15 cellular contexts compared by ENCODE assay signal in genomic region chr5:172792693-172793570, GRCh38. TPM values are rescaled to one million over a fixed set of nuclear protein-coding genes. Genes with fewer than 3 reads are reported as not detected.
DNase-seq lines count a peak whose midpoint lies in the region; ATAC-seq and TF ChIP-seq lines count a peak whose summit lies in the region.
"Had no signal": no experiment of that assay in that cellular context is flagged by ENCODE, and none has a peak within 500 bp of the region (broad histone marks: within the 10 kb centered on the region; RNA-seq: fewer than 3 reads in every experiment).

No MANE protein-coding gene starts in this region.

- intact Hi-C loops in MCF 10A (cut with micrococcal nuclease) = no loop called here
- intact Hi-C loops in breast epithelium (cut with DNase I; ENCODE audit: low total_unique reads) = no loop called here
- intact Hi-C loops in vagina (cut with DNase I) = no loop called here
- intact Hi-C loops in heart right ventricle (cut with DNase I) = loop anchor here in 1 of 10 donors (10.0 kb wide), 1 partner anchor 62 kb away; no protein-coding TSS in a partner anchor

- H3K27me3 Mint-ChIP-seq in MCF 10A (ENCODE audit: insufficient read depth, unreplicated experiment) = no peaks in the 10 kb centered on the region
- peaks cover 2% of the 10 kb centered on the region for H3K27me3 Mint-ChIP-seq in endodermal cell (ENCODE audit: insufficient read depth)
- H3K27me3 Mint-ChIP-seq in osteocyte (ENCODE audit: unreplicated experiment) = no peaks in the 10 kb centered on the region
- H3K27me3 Mint-ChIP-seq in stimulated activated naive CD8-positive, alpha-beta T cell treated with anti-CD3 and anti-CD28 coated beads, Interleukin-15, amount 100 ng/mL, for 72 hours = no peaks in the 10 kb centered on the region
- H3K27me3 Mint-ChIP-seq: naive B cell had no signal

- DNase-seq in MCF 10A (ENCODE audit: unreplicated experiment) (no peak), breast epithelium (ENCODE audit: low spot score in 2 of 2) (no peak), endodermal cell (peak; percentile 31), osteocyte (ENCODE audit: extremely low spot score, unreplicated experiment) (no peak), vagina (ENCODE audit: extremely low spot score in 2 of 2) (no peak), NCI-H1930 (lab: John Stamatoyannopoulos, UW) (no peak), heart right ventricle (no peak)
- no peak for DNase-seq in stimulated activated naive CD8-positive, alpha-beta T cell treated with anti-CD3 and anti-CD28 coated beads, Interleukin-15, amount 100 ng/mL, for 72 hours
- DNase-seq: activated CD8-positive, alpha-beta memory T cell treated with anti-CD3 and anti-CD28 coated beads for 24 hours; H7; KG1; naive B cell; NCI-H2029; stimulated activated naive CD4-positive, alpha-beta T cell treated with Interleukin-2 at 50 U/mL for 16 hours had no signal

- no peak overlapping the region for H3K4me3 ChIP-seq in breast epithelium
- H3K4me3 ChIP-seq in endodermal cell (ENCODE audit: low read length) = no peak overlapping the region
- no peak overlapping the region for H3K4me3 ChIP-seq in vagina
- no peak overlapping the region for H3K4me3 ChIP-seq in heart right ventricle
- H3K4me3 ChIP-seq: SJSA1 had no signal

- WGBS in endodermal cell (ENCODE audit: insufficient coverage in 1 of 2, insufficient read length in 1 of 2), 2 experiments = 94% methylated on average over 9 to 13 of the region's 13 CpGs
- 90 to 91% methylated on average over 13 of the region's 13 CpGs for WGBS in heart right ventricle, 2 donors

- H3K27ac ChIP-seq in breast epithelium (peak overlapping the region in 1 of 2 donors; percentile 87), endodermal cell (ENCODE audit: low read depth, low read length) (no peak overlapping the region), vagina (peak overlapping the region; percentile 92), heart right ventricle (peak overlapping the region in 2 of 10 donors; percentile 11 to 95)

- H3K9me3 Mint-ChIP-seq in MCF 10A (ENCODE audit: unreplicated experiment) (no peaks in the 10 kb centered on the region), endodermal cell (no peaks in the 10 kb centered on the region), osteocyte (ENCODE audit: unreplicated experiment) (no peaks in the 10 kb centered on the region)
- no peaks in the 10 kb centered on the region for H3K9me3 Mint-ChIP-seq in stimulated activated naive CD8-positive, alpha-beta T cell treated with anti-CD3 and anti-CD28 coated beads, Interleukin-15, amount 100 ng/mL, for 72 hours
- H3K9me3 Mint-ChIP-seq: naive B cell had no signal

- H3K27ac Mint-ChIP-seq in MCF 10A (ENCODE audit: low read depth, unreplicated experiment) (peak overlapping the region; percentile 79), endodermal cell (no peak overlapping the region), osteocyte (ENCODE audit: unreplicated experiment) (peak overlapping the region; percentile 91)
- no peak overlapping the region for H3K27ac Mint-ChIP-seq in stimulated activated naive CD8-positive, alpha-beta T cell treated with anti-CD3 and anti-CD28 coated beads, Interleukin-15, amount 100 ng/mL, for 72 hours

- BruUV-seq in MCF 10A (replicated peaks; lab: Mats Ljungman, UMichigan) = no TSS peak

- no peak for TF ChIP-seq CTCF in MCF 10A (IDR thresholded peaks at IDR 0.05; ENCODE audit: unreplicated experiment)
- TF ChIP-seq CTCF in breast epithelium (IDR thresholded peaks at IDR 0.05) = no peak
- no peak for TF ChIP-seq CTCF in endodermal cell (conservative IDR thresholded peaks at IDR 0.05)
- TF ChIP-seq CTCF in osteocyte (IDR thresholded peaks at IDR 0.05) = no peak
- TF ChIP-seq CTCF in vagina (IDR thresholded peaks at IDR 0.05) = no peak
- TF ChIP-seq CTCF in heart right ventricle (IDR thresholded peaks at IDR 0.05) = no peak

- TF ChIP-seq POLR2A in breast epithelium (IDR thresholded peaks at IDR 0.05) (no peak), vagina (IDR thresholded peaks at IDR 0.05) (no peak)

- CTCF ChIA-PET in MCF 10A (lab: Yijun Ruan, JAX) = interaction anchor here (4.5 kb wide), 1 partner anchor 9 kb away, joined by 16 read pairs; no protein-coding TSS in a partner anchor

- no peaks in the 10 kb centered on the region for H3K9me3 ChIP-seq in breast epithelium
- no peaks in the 10 kb centered on the region for H3K9me3 ChIP-seq in endodermal cell (ENCODE audit: control insufficient read depth, low read length)
- no peaks in the 10 kb centered on the region for H3K9me3 ChIP-seq in vagina
- no peaks in the 10 kb centered on the region for H3K9me3 ChIP-seq in heart right ventricle

- no peaks in the 10 kb centered on the region for H3K27me3 ChIP-seq in breast epithelium
- no peaks in the 10 kb centered on the region for H3K27me3 ChIP-seq in endodermal cell (ENCODE audit: control insufficient read depth, insufficient read depth, low read length, poor library complexity, severe bottlenecking)
- H3K27me3 ChIP-seq in vagina = no peaks in the 10 kb centered on the region
- no peaks in the 10 kb centered on the region for H3K27me3 ChIP-seq in heart right ventricle
- H3K27me3 ChIP-seq: SJSA1 had no signal

- H3K4me1 ChIP-seq in breast epithelium (peaks cover 0 to 5% of the 10 kb centered on the region in 2 donors), endodermal cell (ENCODE audit: control insufficient read depth, insufficient read depth, low read length) (peaks cover 15% of the 10 kb centered on the region), vagina (peaks cover 66% of the 10 kb centered on the region), heart right ventricle (peaks cover 16 to 84% (median 50%) of the 10 kb centered on the region in 9 donors)

- H3K36me3 Mint-ChIP-seq in MCF 10A (ENCODE audit: insufficient read depth, unreplicated experiment) = no peaks in the 10 kb centered on the region
- no peaks in the 10 kb centered on the region for H3K36me3 Mint-ChIP-seq in endodermal cell (ENCODE audit: low read depth)
- no peaks in the 10 kb centered on the region for H3K36me3 Mint-ChIP-seq in osteocyte (ENCODE audit: unreplicated experiment)
- H3K36me3 Mint-ChIP-seq: naive B cell had no signal

- H3K36me3 ChIP-seq in breast epithelium (no peaks in the 10 kb centered on the region), endodermal cell (ENCODE audit: control insufficient read depth, insufficient read depth, low read length) (no peaks in the 10 kb centered on the region), vagina (no peaks in the 10 kb centered on the region), heart right ventricle (no peaks in the 10 kb centered on the region)
- H3K36me3 ChIP-seq: SJSA1 had no signal

- no peak overlapping the region for H3K9ac ChIP-seq in endodermal cell (ENCODE audit: extremely low read depth, low read length, poor library complexity, severe bottlenecking)

- peaks cover 28% of the 10 kb centered on the region for H3K4me1 Mint-ChIP-seq in MCF 10A (ENCODE audit: insufficient read depth, unreplicated experiment)
- H3K4me1 Mint-ChIP-seq in endodermal cell = peaks cover 13% of the 10 kb centered on the region
- peaks cover 79% of the 10 kb centered on the region for H3K4me1 Mint-ChIP-seq in osteocyte (ENCODE audit: unreplicated experiment)
- H3K4me1 Mint-ChIP-seq in stimulated activated naive CD8-positive, alpha-beta T cell treated with anti-CD3 and anti-CD28 coated beads, Interleukin-15, amount 100 ng/mL, for 72 hours = peaks cover 13% of the 10 kb centered on the region

- H3K4me3 Mint-ChIP-seq in MCF 10A (ENCODE audit: unreplicated experiment) (no peak overlapping the region), endodermal cell (no peak overlapping the region), osteocyte (ENCODE audit: unreplicated experiment) (no peak overlapping the region)
- no peak overlapping the region for H3K4me3 Mint-ChIP-seq in stimulated activated naive CD8-positive, alpha-beta T cell treated with anti-CD3 and anti-CD28 coated beads, Interleukin-15, amount 100 ng/mL, for 72 hours

- no peak for ATAC-seq in stimulated activated naive CD8-positive, alpha-beta T cell treated with anti-CD3 and anti-CD28 coated beads, Interleukin-15, amount 100 ng/mL, for 72 hours
- no peak for ATAC-seq in heart right ventricle

- POLR2A ChIA-PET in MCF 10A (lab: Yijun Ruan, JAX) = interaction anchor here (38.7 kb wide), 1 partner anchor 18 kb away, joined by 1263 read pairs; the partner anchor contains the start of gene DUSP1

RNA-seq across cellular contexts. Expression of gene DUSP1, which starts 21.9 kb away (rescaled TPM):
- total RNA-seq in MCF 10A (2022) (594 and 611 TPM in 2 replicates), breast epithelium (1,000 to 10,000 TPM in 2 of 3 donors, 100 to 1,000 TPM in 1; 752 to 1,562 (median 1,015) TPM), endodermal cell (10 to 100 TPM in 1 of 2 donors, 1 to 10 TPM in 1; 9.2 to 11.0 TPM), osteocyte (201 and 250 TPM in 2 replicates), vagina (2,876 TPM), heart right ventricle (100 to 1,000 TPM in 7 of 10 donors, 10 to 100 TPM in 3; 55.7 to 215 (median 143) TPM)
- polyA plus RNA-seq in endodermal cell (2013, experiment 1 of 2) = 16.8 TPM
- 18.1 TPM for polyA plus RNA-seq in endodermal cell (2013, experiment 2 of 2)
- polyA plus RNA-seq in heart right ventricle = 10 to 100 TPM; 33.3 to 98.6 TPM

RNA-seq across cellular contexts. Expression of gene ERGIC1, which starts 41.1 kb away (rescaled TPM):
- 257 and 292 TPM in 2 replicates for total RNA-seq in MCF 10A (2022)
- 100 to 1,000 TPM in 1 of 3 donors, 10 to 100 TPM in 2; 86.6 to 139 (median 95.2) TPM for total RNA-seq in breast epithelium
- 10 to 100 TPM; 81.9 to 94.8 TPM for total RNA-seq in endodermal cell
- 79.3 TPM for polyA plus RNA-seq in endodermal cell (2013, experiment 1 of 2)
- polyA plus RNA-seq in endodermal cell (2013, experiment 2 of 2) = 73.2 TPM
- 174 and 175 TPM in 2 replicates for total RNA-seq in osteocyte
- 97.2 TPM for total RNA-seq in vagina
- total RNA-seq in heart right ventricle = 10 to 100 TPM; 60.3 to 91.9 (median 74.2) TPM
- 10 to 100 TPM; 48.0 to 64.9 TPM for polyA plus RNA-seq in heart right ventricle

Comparison
In these comparisons a context has a peak if more than half of its experiments do, and no peak if none do; other contexts are left out.
1. H3K27ac Mint-ChIP-seq: peak in MCF 10A (single experiment) and osteocyte (single experiment); none in endodermal cell (single experiment) and stimulated activated naive CD8-positive, alpha-beta T cell treated with anti-CD3 and anti-CD28 coated beads, Interleukin-15, amount 100 ng/mL, for 72 hours (0 of 2).
2. RNA of gene DUSP1, which starts 21.9 kb away (total RNA-seq): 2,876 TPM in vagina (single experiment), 752 to 1,562 TPM in breast epithelium, 594 to 611 TPM in MCF 10A, 201 to 250 TPM in osteocyte and 55.7 to 215 TPM in heart right ventricle; 9.2 to 11.0 TPM in endodermal cell; every median in the first group is over 4 times any median in the second.